19 cellular contexts compared by ENCODE assay signal in the genomic region with DNA sequence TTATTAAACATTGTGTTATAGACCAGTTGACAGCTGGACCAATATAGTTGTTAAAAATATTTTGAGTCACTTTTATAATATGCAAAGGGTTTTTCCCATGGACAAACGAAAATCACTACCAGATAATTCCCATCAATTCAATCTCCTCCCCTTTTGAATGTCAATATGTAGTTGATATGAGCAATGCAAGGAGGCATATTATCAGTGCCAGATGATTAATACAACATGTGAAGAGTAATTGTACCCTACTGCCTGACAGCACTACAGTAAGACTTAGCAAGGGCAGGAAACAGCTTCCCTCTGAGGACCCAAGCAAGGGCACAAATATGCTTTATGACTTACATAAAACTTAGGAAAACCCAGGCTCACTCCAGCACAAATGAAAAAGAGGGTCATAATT. TPM values are rescaled to one million over a fixed set of nuclear protein-coding genes. Genes with fewer than 3 reads are reported as not detected.
A peak's percentile ranks its signal among the peaks of the same experiment; 100 is the strongest.
DNase-seq lines count a peak whose midpoint lies in the region; ATAC-seq and TF ChIP-seq lines count a peak whose summit lies in the region.
"Had no signal": no experiment of that assay in that cellular context is flagged by ENCODE, and none has a peak within 500 bp of the region (broad histone marks: within the 10 kb centered on the region; RNA-seq: fewer than 3 reads in every experiment).

No MANE protein-coding gene starts in this region.

- no peak for DNase-seq in CD4-positive, CD25-positive, alpha-beta regulatory T cell
- DNase-seq in HCEC 1CT (peak; percentile 41), dermis blood vessel endothelial cell (peak; percentile 57), natural killer cell (no peak), anterior cingulate cortex (lab: John Stamatoyannopoulos, UW) (no peak), HAP-1 (ENCODE audit: low spot score in 2 of 2) (no peak), brain microvascular endothelial cell (no peak)
- DNase-seq: activated CD4-positive, alpha-beta T cell treated with anti-CD3 and anti-CD28 coated beads, Interleukin-2, amount 50 U/mL, for 4 hours; activated T-cell treated with anti-CD3 and anti-CD28 coated beads, Interleukin-2, amount 50 U/mL, for 24 hours; effector CD4-positive, alpha-beta T cell; GF-D8; hypothalamus; NCI-H1436; NCI-H82; stimulated activated CD4-positive, alpha-beta T cell treated with anti-CD3 and anti-CD28 coated beads, Interleukin-4, amount 100 ng/mL, for 24 hours had no signal

- no peak for TF ChIP-seq CTCF in natural killer cell (IDR thresholded peaks at IDR 0.05)
- TF ChIP-seq CTCF in brain microvascular endothelial cell (IDR thresholded peaks at IDR 0.05; ENCODE audit: low read depth, low read length, missing control alignments), result no peak

- peaks cover 74% of the 10 kb centered on the region for H3K4me1 ChIP-seq in CD4-positive, CD25-positive, alpha-beta regulatory T cell (ENCODE audit: control insufficient read depth, insufficient read depth, low read length, poor library complexity, severe bottlenecking)
- H3K4me1 ChIP-seq in HAP-1, result peaks cover 29% of the 10 kb centered on the region

- H3K36me3 Mint-ChIP-seq in CD4-positive, CD25-positive, alpha-beta regulatory T cell, result peaks cover 25% of the 10 kb centered on the region
- peaks cover 8% of the 10 kb centered on the region for H3K36me3 Mint-ChIP-seq in natural killer cell

- ATAC-seq in CD4-positive, CD25-positive, alpha-beta regulatory T cell (ENCODE audit: low read depth in 2 of 2), result no peak
- ATAC-seq in natural killer cell, result no peak
- ATAC-seq in GM21526 (IDR thresholded peaks at IDR 0.05; ENCODE audit: low FRiP score, unreplicated experiment), result no peak

- peaks cover 23% of the 10 kb centered on the region for H3K36me3 ChIP-seq in CD4-positive, CD25-positive, alpha-beta regulatory T cell (ENCODE audit: control insufficient read depth, insufficient read depth, low read length)
- H3K36me3 ChIP-seq in HAP-1 (replicated peaks) (peaks cover 16% of the 10 kb centered on the region), brain microvascular endothelial cell (replicated peaks) (peaks cover 9% of the 10 kb centered on the region)

- H3K4me3 Mint-ChIP-seq in CD4-positive, CD25-positive, alpha-beta regulatory T cell, result peak overlapping the region in 3 of 4 donors; percentile 40 to 74 (median 54)
- no peak overlapping the region for H3K4me3 Mint-ChIP-seq in natural killer cell
- H3K4me3 Mint-ChIP-seq: activated T-cell treated with anti-CD3 and anti-CD28 coated beads, Interleukin-2, amount 50 U/mL, for 24 hours; mesothelial cell of epicardium had no signal

- peak overlapping the region; percentile 6 to 60 (median 52) for H3K27ac Mint-ChIP-seq in CD4-positive, CD25-positive, alpha-beta regulatory T cell
- peak overlapping the region; percentile 59 to 65 for H3K27ac Mint-ChIP-seq in natural killer cell
- H3K27ac Mint-ChIP-seq: mesothelial cell of epicardium had no signal

- H3K27me3 ChIP-seq in CD4-positive, CD25-positive, alpha-beta regulatory T cell (ENCODE audit: control insufficient read depth, insufficient read depth, low read length), result no peaks in the 10 kb centered on the region
- H3K27me3 ChIP-seq in HAP-1 (ENCODE audit: low read depth), result no peaks in the 10 kb centered on the region
- no peaks in the 10 kb centered on the region for H3K27me3 ChIP-seq in brain microvascular endothelial cell (replicated peaks)
- H3K27me3 ChIP-seq: cardiac muscle cell, suprapubic skin had no signal

- H3K27me3 Mint-ChIP-seq in CD4-positive, CD25-positive, alpha-beta regulatory T cell, result no peaks in the 10 kb centered on the region
- no peaks in the 10 kb centered on the region for H3K27me3 Mint-ChIP-seq in natural killer cell (ENCODE audit: low read depth in 2 of 2)
- H3K27me3 Mint-ChIP-seq: activated T-cell treated with anti-CD3 and anti-CD28 coated beads, Interleukin-2, amount 50 U/mL, for 24 hours had no signal

- intact Hi-C loops in natural killer cell (cut with micrococcal nuclease), result loop anchor here (2.0 to 10.0 kb wide), 2 partner anchors 15 to 71 kb away; no protein-coding TSS in a partner anchor

- peaks cover 51 to 95% (median 77%) of the 10 kb centered on the region in 4 donors for H3K4me1 Mint-ChIP-seq in CD4-positive, CD25-positive, alpha-beta regulatory T cell
- peaks cover 77 to 78% of the 10 kb centered on the region in 2 donors for H3K4me1 Mint-ChIP-seq in natural killer cell

- no peaks in the 10 kb centered on the region for H3K9me3 Mint-ChIP-seq in CD4-positive, CD25-positive, alpha-beta regulatory T cell
- no peaks in the 10 kb centered on the region for H3K9me3 Mint-ChIP-seq in natural killer cell
- H3K9me3 Mint-ChIP-seq: activated T-cell treated with anti-CD3 and anti-CD28 coated beads, Interleukin-2, amount 50 U/mL, for 24 hours; mesothelial cell of epicardium had no signal

- peak overlapping the region; percentile 8 for H3K4me3 ChIP-seq in CD4-positive, CD25-positive, alpha-beta regulatory T cell (ENCODE audit: low read depth, low read length)
- H3K4me3 ChIP-seq in HAP-1 (no peak overlapping the region), brain microvascular endothelial cell (ENCODE audit: low read depth, low read length) (no peak overlapping the region)
- H3K4me3 ChIP-seq: cardiac muscle cell, suprapubic skin had no signal

- peak overlapping the region; percentile 28 for H3K27ac ChIP-seq in CD4-positive, CD25-positive, alpha-beta regulatory T cell (ENCODE audit: insufficient read depth, low read length, poor library complexity, severe bottlenecking)
- no peak overlapping the region for H3K27ac ChIP-seq in brain microvascular endothelial cell
- H3K27ac ChIP-seq: cardiac muscle cell, suprapubic skin had no signal

- in situ Hi-C loops in HAP-1 (cut with MboI; ENCODE audit: low sequenced_read_pairs), result no loop called here
- in situ Hi-C loops in brain microvascular endothelial cell (cut with HindIII; ENCODE audit: low pct_ligation_motif_present, low sequenced_read_pairs), result no loop called here

- H3K9me3 ChIP-seq in CD4-positive, CD25-positive, alpha-beta regulatory T cell (ENCODE audit: control insufficient read depth in 2 of 2, low read length in 2 of 2), result no peaks in the 10 kb centered on the region
- H3K9me3 ChIP-seq in HAP-1, result no peaks in the 10 kb centered on the region
- H3K9me3 ChIP-seq: suprapubic skin had no signal

RNA-seq across cellular contexts. Expression of a gene that starts 17.3 kb away (rescaled TPM):
- total RNA-seq in CD4-positive, CD25-positive, alpha-beta regulatory T cell, result 295 TPM
- polyA plus RNA-seq in CD4-positive, CD25-positive, alpha-beta regulatory T cell, result 10 to 100 TPM in 3 of 4 donors, 1 to 10 TPM in 1; 9.1 to 14.1 (median 11.3) TPM
- 52.9 and 87.0 TPM in 2 replicates for total RNA-seq in dermis blood vessel endothelial cell
- 100 to 1,000 TPM; 202 to 240 (median 220) TPM for total RNA-seq in natural killer cell

Comparison
In these comparisons a context has a peak if more than half of its experiments do, and no peak if none do; other contexts are left out.
1. DNase-seq: peak in HCEC 1CT (single experiment) and dermis blood vessel endothelial cell (single experiment); none in CD4-positive, CD25-positive, alpha-beta regulatory T cell (0 of 3), natural killer cell (single experiment), anterior cingulate cortex (0 of 58), HAP-1 (0 of 2) and brain microvascular endothelial cell (single experiment).